Comparison of ENCODE assay signal across 8 cellular contexts in the genomic region with DNA sequence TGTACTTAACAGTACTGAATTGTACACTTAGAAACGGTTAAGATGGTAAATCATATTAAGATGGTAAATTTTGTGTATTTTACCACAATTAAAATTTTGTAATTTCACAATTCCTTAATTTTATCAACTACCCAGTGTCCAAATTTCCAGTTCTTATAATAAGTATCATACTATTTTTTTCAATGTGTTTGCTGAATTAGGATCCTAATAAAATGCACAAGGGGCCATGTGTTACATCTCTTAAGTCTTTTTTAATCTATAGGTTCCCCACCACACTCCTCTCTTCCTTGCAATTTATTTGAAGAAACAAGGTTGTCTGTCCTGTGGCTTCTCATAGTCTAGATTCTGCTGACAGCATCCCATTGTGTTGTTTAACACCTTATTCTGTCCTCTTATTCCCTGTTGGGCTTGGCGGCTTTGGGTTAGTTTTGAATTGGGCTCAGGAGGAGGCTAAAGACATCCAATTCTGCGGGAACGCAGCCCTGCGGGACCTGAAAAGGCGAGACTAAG. TPM values are rescaled to one million over a fixed set of nuclear protein-coding genes. Genes with fewer than 3 reads are reported as not detected.
DNase-seq lines count a peak whose midpoint lies in the region; ATAC-seq and TF ChIP-seq lines count a peak whose summit lies in the region.

No MANE protein-coding gene starts in this region.

- peak overlapping the region; percentile 90 to 99 for H3K27ac ChIP-seq in SK-N-SH (ENCODE audit: low read depth in 2 of 2, low read length in 1 of 2)

- H3K27me3 Mint-ChIP-seq in glutamatergic neuron (ENCODE audit: unreplicated experiment): no peaks in the 10 kb centered on the region
- H3K27me3 Mint-ChIP-seq in stimulated activated naive CD8-positive, alpha-beta T cell treated with anti-CD3 and anti-CD28 coated beads, Interleukin-15, amount 100 ng/mL, for 72 hours: no peaks in the 10 kb centered on the region

- WGBS in SK-N-SH (ENCODE audit: low lambda C conversion rate): 10% methylated on average over 6 of the region's 6 CpGs

- no peaks in the 10 kb centered on the region for H3K4me1 Mint-ChIP-seq in glutamatergic neuron (ENCODE audit: low read depth, unreplicated experiment)
- H3K4me1 Mint-ChIP-seq in stimulated activated naive CD8-positive, alpha-beta T cell treated with anti-CD3 and anti-CD28 coated beads, Interleukin-15, amount 100 ng/mL, for 72 hours: peaks cover 24% of the 10 kb centered on the region

- no peaks in the 10 kb centered on the region for H3K36me3 Mint-ChIP-seq in glutamatergic neuron (ENCODE audit: unreplicated experiment)

- in situ Hi-C loops in HAP-1 (cut with MboI; ENCODE audit: low sequenced_read_pairs): no loop called here

- H3K4me1 ChIP-seq in HAP-1: peaks cover 4% of the 10 kb centered on the region
- peaks cover 0 to 7% of the 10 kb centered on the region in 2 experiments; a peak in 2 of 4 replicates for H3K4me1 ChIP-seq in SK-N-SH (ENCODE audit: control insufficient read depth in 1 of 2, insufficient read depth in 2 of 2, low read depth in 1 of 2, low read length in 1 of 2)

- TF ChIP-seq CTCF in GM06990 (IDR thresholded peaks at IDR 0.05; ENCODE audit: insufficient read depth, low read length, poor library complexity, severe bottlenecking) (no peak), SK-N-SH (IDR thresholded peaks at IDR 0.05) (no peak), glutamatergic neuron (IDR thresholded peaks at IDR 0.05; ENCODE audit: partially characterized antibody, unreplicated experiment) (no peak)

- H3K9me3 Mint-ChIP-seq in glutamatergic neuron (ENCODE audit: unreplicated experiment): no peaks in the 10 kb centered on the region
- no peaks in the 10 kb centered on the region for H3K9me3 Mint-ChIP-seq in stimulated activated naive CD8-positive, alpha-beta T cell treated with anti-CD3 and anti-CD28 coated beads, Interleukin-15, amount 100 ng/mL, for 72 hours

- peak overlapping the region; percentile 69 for H2AFZ ChIP-seq in SK-N-SH (ENCODE audit: low read depth)

- H3K4me3 ChIP-seq in GM06990 (replicated peaks; ENCODE audit: low read depth, low read length) (peak overlapping the region; percentile 89), HAP-1 (peak overlapping the region; percentile 88), SK-N-SH (ENCODE audit: low read depth in 2 of 2, low read length in 1 of 2) (peak overlapping the region; percentile 75 to 81)

- H3K9ac ChIP-seq in SK-N-SH: peak overlapping the region; percentile 89

- DNase-seq in GM06990 (ENCODE audit: extremely low read depth, insufficient read length): no peak
- DNase-seq in HAP-1 (ENCODE audit: low spot score in 2 of 2): no peak
- DNase-seq in SK-N-SH: no peak
- no peak for DNase-seq in glutamatergic neuron
- no peak for DNase-seq in stimulated activated naive CD8-positive, alpha-beta T cell treated with anti-CD3 and anti-CD28 coated beads, Interleukin-15, amount 100 ng/mL, for 72 hours
- no peak for DNase-seq in NK-92 (lab: John Stamatoyannopoulos, UW; ENCODE audit: unreplicated experiment)
- no peak for DNase-seq in GM19238 (ENCODE audit: insufficient read length, low spot score)
- DNase-seq in NCI-H510A (lab: John Stamatoyannopoulos, UW): no peak

- no peaks in the 10 kb centered on the region for H3K27me3 ChIP-seq in GM06990 (replicated peaks; ENCODE audit: control insufficient read depth, insufficient read depth, low read length)
- no peaks in the 10 kb centered on the region for H3K27me3 ChIP-seq in HAP-1 (ENCODE audit: low read depth)
- no peaks in the 10 kb centered on the region for H3K27me3 ChIP-seq in SK-N-SH (ENCODE audit: insufficient read depth)

- H3K79me2 ChIP-seq in SK-N-SH (ENCODE audit: insufficient read depth): peaks cover 43% of the 10 kb centered on the region

- no peak for TF ChIP-seq EP300 in SK-N-SH (IDR thresholded peaks at IDR 0.05; ENCODE audit: borderline replicate concordance in 1 of 2, low read depth in 1 of 2, low read length in 1 of 2)

- H3K27ac Mint-ChIP-seq in glutamatergic neuron (ENCODE audit: unreplicated experiment): peak overlapping the region; percentile 99
- H3K27ac Mint-ChIP-seq in stimulated activated naive CD8-positive, alpha-beta T cell treated with anti-CD3 and anti-CD28 coated beads, Interleukin-15, amount 100 ng/mL, for 72 hours: peak overlapping the region; percentile 95 to 98

- H3K9me2 ChIP-seq in SK-N-SH: no peaks in the 10 kb centered on the region

- peak overlapping the region; percentile 87 for H3K4me2 ChIP-seq in SK-N-SH

- H3K9me3 ChIP-seq in HAP-1 (no peaks in the 10 kb centered on the region), SK-N-SH (no peaks in the 10 kb centered on the region)

- H3K4me3 Mint-ChIP-seq in glutamatergic neuron (ENCODE audit: unreplicated experiment): peak overlapping the region; percentile 92
- H3K4me3 Mint-ChIP-seq in stimulated activated naive CD8-positive, alpha-beta T cell treated with anti-CD3 and anti-CD28 coated beads, Interleukin-15, amount 100 ng/mL, for 72 hours: peak overlapping the region; percentile 96 to 98

- H3K36me3 ChIP-seq in GM06990 (ENCODE audit: control insufficient read depth, insufficient read depth, low read length) (no peaks in the 10 kb centered on the region), HAP-1 (replicated peaks) (no peaks in the 10 kb centered on the region), SK-N-SH (replicated peaks in 1 of 2; ENCODE audit: control insufficient read depth in 1 of 2, insufficient read depth in 2 of 2, low read length in 1 of 2) (peaks cover 0 to 5% of the 10 kb centered on the region in 2 experiments)

- ATAC-seq in stimulated activated naive CD8-positive, alpha-beta T cell treated with anti-CD3 and anti-CD28 coated beads, Interleukin-15, amount 100 ng/mL, for 72 hours: peak; percentile 54

- peaks cover 24% of the 10 kb centered on the region for H4K20me1 ChIP-seq in SK-N-SH (ENCODE audit: insufficient read depth)

- peaks cover 7% of the 10 kb centered on the region for H3F3A ChIP-seq in SK-N-SH (replicated peaks; ENCODE audit: insufficient read depth)

- POLR2A ChIA-PET in SK-N-SH (lab: Yijun Ruan, JAX): interaction anchor here (0.6 to 1.4 kb wide), 9 partner anchors 12 to 981 kb away, joined by 3 to 5 read pairs (median 4); a partner anchor contains a TSS

- CTCF ChIA-PET in SK-N-SH (lab: Yijun Ruan, JAX): interaction anchor here (0.8 to 1.4 kb wide), 4 partner anchors 12 to 1080 kb away, joined by 3 to 9 read pairs (median 4); no protein-coding TSS in a partner anchor

- TF ChIP-seq RAD21 in SK-N-SH (IDR thresholded peaks at IDR 0.05; ENCODE audit: low read length): no peak

TF ChIP-seq in SK-N-SH, 30 proteins besides CTCF, POLR2A, EP300 and RAD21:
- TF ChIP-seq RXRA (IDR thresholded peaks at IDR 0.05; ENCODE audit: borderline replicate concordance, low read depth) (no peak), JUND (IDR thresholded peaks at IDR 0.05) (no peak), CHD2 (IDR thresholded peaks at IDR 0.05; ENCODE audit: low read length, partially characterized antibody) (no peak), SIN3A (IDR thresholded peaks at IDR 0.05; ENCODE audit: borderline replicate concordance, low read depth, low read length) (no peak), NRF1 (IDR thresholded peaks at IDR 0.05; ENCODE audit: low read depth, low read length) (no peak), TCF12 (IDR thresholded peaks at IDR 0.05) (no peak), MEF2A (IDR thresholded peaks at IDR 0.05; ENCODE audit: borderline replicate concordance, low read depth) (no peak)
- TF ChIP-seq, protein P1, sequence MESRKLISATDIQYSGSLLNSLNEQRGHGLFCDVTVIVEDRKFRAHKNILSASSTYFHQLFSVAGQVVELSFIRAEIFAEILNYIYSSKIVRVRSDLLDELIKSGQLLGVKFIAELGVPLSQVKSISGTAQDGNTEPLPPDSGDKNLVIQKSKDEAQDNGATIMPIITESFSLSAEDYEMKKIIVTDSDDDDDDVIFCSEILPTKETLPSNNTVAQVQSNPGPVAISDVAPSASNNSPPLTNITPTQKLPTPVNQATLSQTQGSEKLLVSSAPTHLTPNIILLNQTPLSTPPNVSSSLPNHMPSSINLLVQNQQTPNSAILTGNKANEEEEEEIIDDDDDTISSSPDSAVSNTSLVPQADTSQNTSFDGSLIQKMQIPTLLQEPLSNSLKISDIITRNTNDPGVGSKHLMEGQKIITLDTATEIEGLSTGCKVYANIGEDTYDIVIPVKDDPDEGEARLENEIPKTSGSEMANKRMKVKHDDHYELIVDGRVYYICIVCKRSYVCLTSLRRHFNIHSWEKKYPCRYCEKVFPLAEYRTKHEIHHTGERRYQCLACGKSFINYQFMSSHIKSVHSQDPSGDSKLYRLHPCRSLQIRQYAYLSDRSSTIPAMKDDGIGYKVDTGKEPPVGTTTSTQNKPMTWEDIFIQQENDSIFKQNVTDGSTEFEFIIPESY (IDR thresholded peaks at IDR 0.05; ENCODE audit: borderline replicate concordance, low read depth): no peak
- TF ChIP-seq, protein P2, sequence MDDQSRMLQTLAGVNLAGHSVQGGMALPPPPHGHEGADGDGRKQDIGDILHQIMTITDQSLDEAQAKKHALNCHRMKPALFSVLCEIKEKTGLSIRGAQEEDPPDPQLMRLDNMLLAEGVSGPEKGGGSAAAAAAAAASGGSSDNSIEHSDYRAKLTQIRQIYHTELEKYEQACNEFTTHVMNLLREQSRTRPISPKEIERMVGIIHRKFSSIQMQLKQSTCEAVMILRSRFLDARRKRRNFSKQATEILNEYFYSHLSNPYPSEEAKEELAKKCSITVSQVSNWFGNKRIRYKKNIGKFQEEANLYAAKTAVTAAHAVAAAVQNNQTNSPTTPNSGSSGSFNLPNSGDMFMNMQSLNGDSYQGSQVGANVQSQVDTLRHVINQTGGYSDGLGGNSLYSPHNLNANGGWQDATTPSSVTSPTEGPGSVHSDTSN (IDR thresholded peaks at IDR 0.05): no peak

RNA-seq across cellular contexts. Expression of a gene that starts 0.5 kb away (rescaled TPM):
- 11.9 and 12.9 TPM in 2 replicates for polyA plus RNA-seq in SK-N-SH (2012; rRNA removed)
- polyA plus RNA-seq in SK-N-SH (2012; cell fraction: cytosol; rRNA removed): 17.7 and 21.6 TPM in 2 replicates
- 6.9 and 9.8 TPM in 2 replicates for polyA plus RNA-seq in SK-N-SH (2012; cell fraction: nucleus; rRNA removed)
- total RNA-seq in glutamatergic neuron (ENCODE audit: unreplicated experiment): 19.0 TPM

RNA-seq across cellular contexts. Expression of a gene that starts 6.4 kb away (rescaled TPM):
- 6.1 and 6.9 TPM in 2 replicates for polyA plus RNA-seq in SK-N-SH (2012; rRNA removed)
- polyA plus RNA-seq in SK-N-SH (2012; cell fraction: cytosol; rRNA removed): 6.8 and 7.0 TPM in 2 replicates
- polyA plus RNA-seq in SK-N-SH (2012; cell fraction: nucleus; rRNA removed): 9.2 and 16.5 TPM in 2 replicates
- 29.0 TPM for total RNA-seq in glutamatergic neuron (ENCODE audit: unreplicated experiment)
